ENCODE assay signal across 20 cellular contexts in the genomic region with DNA sequence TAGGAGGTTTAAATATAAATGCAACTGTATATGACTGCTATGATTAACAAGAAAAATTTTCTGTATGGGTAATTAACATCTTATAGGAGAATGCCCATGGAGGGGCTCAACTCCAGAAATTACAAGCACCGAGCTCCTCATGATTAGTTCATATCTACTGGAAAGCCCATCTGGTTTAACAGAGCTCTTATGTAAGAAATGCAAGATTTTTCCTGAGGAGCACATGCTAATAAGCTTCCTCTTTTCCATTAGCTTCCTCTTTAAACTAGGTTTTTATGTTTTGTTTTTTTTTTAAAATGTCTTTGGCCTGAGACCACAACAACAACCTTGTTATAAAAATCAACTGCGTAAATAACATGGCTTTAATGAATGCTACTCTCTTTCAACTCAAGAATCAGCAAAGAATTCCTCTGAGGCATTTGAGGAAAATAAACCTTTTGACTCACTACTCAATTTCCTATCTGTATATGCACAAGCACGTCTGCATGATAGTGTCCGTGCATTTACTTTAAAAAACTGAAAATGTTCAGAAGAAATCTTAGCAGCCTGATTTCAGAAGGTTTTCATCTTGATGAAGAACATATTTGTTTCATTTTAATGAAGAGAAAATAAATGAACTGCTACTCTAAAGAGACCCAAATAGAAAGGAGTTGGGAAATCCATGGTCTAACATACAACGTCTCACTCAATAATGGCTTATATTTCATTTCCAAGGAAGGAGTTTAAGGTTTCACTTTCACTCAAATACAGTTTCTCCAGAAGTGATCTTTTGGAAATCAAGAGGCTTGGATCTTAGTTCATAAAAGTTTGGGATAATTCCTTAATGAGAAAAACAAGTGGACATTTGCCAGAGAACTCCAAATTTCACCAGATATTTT.
DNase-seq lines count a peak whose midpoint lies in the region; ATAC-seq, FAIRE-seq and TF ChIP-seq lines count a peak whose summit lies in the region.
"Had no signal": no experiment of that assay in that cellular context is flagged by ENCODE, and none has a peak within 500 bp of the region (broad histone marks: within the 10 kb centered on the region; RNA-seq: fewer than 3 reads in every experiment).

No MANE protein-coding gene starts in this region.

- H3K9me3 Mint-ChIP-seq in dendritic cell treated with granulocyte-macrophage colony-stimulating factor and Interleukin-4, amounts not matched to agents 40 ng/mL and 50 ng/mL, for 4 days = peaks cover 9% of the 10 kb centered on the region
- H3K9me3 Mint-ChIP-seq: activated T-cell treated with anti-CD3 and anti-CD28 coated beads, Interleukin-2, amount 50 U/mL, for 72 hours; CD8-positive, alpha-beta memory T cell; memory B cell; type B pancreatic cell had no signal

- WGBS in psoas muscle, 3 donors = 44 to 63% (median 61%) methylated on average over 5 of the region's 5 CpGs

- H3K4me3 Mint-ChIP-seq in dendritic cell treated with granulocyte-macrophage colony-stimulating factor and Interleukin-4, amounts not matched to agents 40 ng/mL and 50 ng/mL, for 4 days = peak overlapping the region; percentile 2
- H3K4me3 Mint-ChIP-seq: activated T-cell treated with anti-CD3 and anti-CD28 coated beads, Interleukin-2, amount 50 U/mL, for 72 hours; CD8-positive, alpha-beta memory T cell; memory B cell; neural crest cell; type B pancreatic cell had no signal

- H3K27ac ChIP-seq in HL-60 (replicated peaks) (peak overlapping the region; percentile 48), psoas muscle (no peak overlapping the region)
- H3K27ac ChIP-seq: esophagus muscularis mucosa, sigmoid colon had no signal

- H3K27me3 Mint-ChIP-seq in dendritic cell treated with granulocyte-macrophage colony-stimulating factor and Interleukin-4, amounts not matched to agents 40 ng/mL and 50 ng/mL, for 4 days = no peaks in the 10 kb centered on the region
- H3K27me3 Mint-ChIP-seq: type B pancreatic cell had no signal

- DNase-seq in HL-60 (ENCODE audit: low read depth in 1 of 2, low spot score in 1 of 2) = peak; percentile 26 to 39
- DNase-seq in NOMO-1 treated with dmso at 0.1 percent for 144 hours (lab: John Stamatoyannopoulos, UW; ENCODE audit: unreplicated experiment) = peak; percentile 70
- no peak for DNase-seq in psoas muscle
- no peak for DNase-seq in dermis blood vessel endothelial cell
- DNase-seq in COLO668 (lab: John Stamatoyannopoulos, UW; ENCODE audit: unreplicated experiment) = no peak
- DNase-seq in urothelium cell line (ENCODE audit: low spot score) = no peak
- DNase-seq in left lobe of liver (ENCODE audit: low spot score) = no peak
- DNase-seq: activated T-cell treated with anti-CD3 and anti-CD28 coated beads, Interleukin-2, amount 50 U/mL, for 72 hours; amniotic stem cell; CD8-positive, alpha-beta memory T cell; MM.1S; sigmoid colon; stimulated activated CD4-positive, alpha-beta T cell treated with anti-CD3 and anti-CD28 coated beads, Interleukin-4, amount 100 ng/mL, for 1 hour had no signal

- no peaks in the 10 kb centered on the region for H3K36me3 ChIP-seq in psoas muscle (ENCODE audit: insufficient read depth in 1 of 2, low read depth in 1 of 2)
- H3K36me3 ChIP-seq: esophagus muscularis mucosa, sigmoid colon had no signal

- peaks cover 54% of the 10 kb centered on the region for H3K4me1 Mint-ChIP-seq in dendritic cell treated with granulocyte-macrophage colony-stimulating factor and Interleukin-4, amounts not matched to agents 40 ng/mL and 50 ng/mL, for 4 days (ENCODE audit: low read depth)
- H3K4me1 Mint-ChIP-seq: CD8-positive, alpha-beta memory T cell; memory B cell; neural crest cell had no signal

- H3K4me3 ChIP-seq in HL-60 (replicated peaks; ENCODE audit: insufficient read depth, low read length) (no peak overlapping the region), psoas muscle (peak overlapping the region; percentile 12)
- H3K4me3 ChIP-seq: sigmoid colon had no signal

- intact Hi-C loops in dendritic cell treated with granulocyte-macrophage colony-stimulating factor and Interleukin-4, amounts not matched to agents 40 ng/mL and 50 ng/mL, for 4 days (cut with micrococcal nuclease) = no loop called here
- intact Hi-C loops in psoas muscle (cut with DNase I) = no loop called here

- no peak for FAIRE-seq in urothelium cell line (lab: Jason Lieb, UNC)
- FAIRE-seq: colon, GM18507 had no signal

- ATAC-seq in psoas muscle (no peak), left lobe of liver (no peak)
- ATAC-seq: activated T-cell treated with anti-CD3 and anti-CD28 coated beads, Interleukin-2, amount 50 U/mL, for 72 hours had no signal

- H3K27me3 ChIP-seq in HL-60 (ENCODE audit: insufficient read depth, poor library complexity, severe bottlenecking) = no peaks in the 10 kb centered on the region
- H3K27me3 ChIP-seq in psoas muscle (ENCODE audit: insufficient read depth in 3 of 3, low read length in 2 of 3) = no peaks in the 10 kb centered on the region
- H3K27me3 ChIP-seq: esophagus muscularis mucosa, sigmoid colon had no signal

- no peaks in the 10 kb centered on the region for H3K9me3 ChIP-seq in psoas muscle
- H3K9me3 ChIP-seq: esophagus muscularis mucosa, sigmoid colon had no signal

- H3K36me3 Mint-ChIP-seq in dendritic cell treated with granulocyte-macrophage colony-stimulating factor and Interleukin-4, amounts not matched to agents 40 ng/mL and 50 ng/mL, for 4 days (ENCODE audit: low read depth) = no peaks in the 10 kb centered on the region
- H3K36me3 Mint-ChIP-seq: CD8-positive, alpha-beta memory T cell; memory B cell; type B pancreatic cell had no signal

- no peaks in the 10 kb centered on the region for H3K4me1 ChIP-seq in psoas muscle
- H3K4me1 ChIP-seq: sigmoid colon had no signal

- no peak for TF ChIP-seq CTCF in HL-60 (IDR thresholded peaks at IDR 0.05; ENCODE audit: insufficient read depth, low read length)
- TF ChIP-seq CTCF in psoas muscle (IDR thresholded peaks at IDR 0.05) = no peak

- H3K27ac Mint-ChIP-seq in dendritic cell treated with granulocyte-macrophage colony-stimulating factor and Interleukin-4, amounts not matched to agents 40 ng/mL and 50 ng/mL, for 4 days = peak overlapping the region; percentile 62
- H3K27ac Mint-ChIP-seq: activated T-cell treated with anti-CD3 and anti-CD28 coated beads, Interleukin-2, amount 50 U/mL, for 72 hours; CD8-positive, alpha-beta memory T cell; memory B cell; type B pancreatic cell had no signal

Comparison
In these comparisons a context has a peak if more than half of its experiments do, and no peak if none do; other contexts are left out.
1. DNase-seq: peak in HL-60 (2 of 2) and NOMO-1 treated with dmso at 0.1 percent for 144 hours (single experiment); none in psoas muscle (0 of 2), dermis blood vessel endothelial cell (single experiment), COLO668 (single experiment), urothelium cell line (single experiment) and left lobe of liver (single experiment).